In genomic region chr10:93566435-93567276, GRCh38 we compare ENCODE assay signal across 10 cellular contexts. TPM values are rescaled to one million over a fixed set of nuclear protein-coding genes. Genes with fewer than 3 reads are reported as not detected.
A peak's percentile ranks its signal among the peaks of the same experiment; 100 is the strongest.
DNase-seq lines count a peak whose midpoint lies in the region; ATAC-seq and TF ChIP-seq lines count a peak whose summit lies in the region.
"Had no signal": no experiment of that assay in that cellular context is flagged by ENCODE, and none has a peak within 500 bp of the region (broad histone marks: within the 10 kb centered on the region; RNA-seq: fewer than 3 reads in every experiment).

FFAR4 (plus strand) TSS chr10:93566665; CDS start chr10:93566721, 56 bp downstream.

- H3K4me3 Mint-ChIP-seq in GM23338 = peak within 1 kb of the TSS; percentile 81

- H3K79me2 ChIP-seq in GM23338 (replicated peaks; ENCODE audit: insufficient read depth) = no peaks in the 10 kb centered on the region

- peak within 1 kb of the TSS; percentile 95 for H2AFZ ChIP-seq in GM23338

- ATAC-seq in GM23338 = peak; percentile 72
- ATAC-seq in Panc1 = peak; percentile 76
- ATAC-seq in psoas muscle = peak in 2 of 4 donors; percentile 21 to 32
- no peak for ATAC-seq in GM21529 (IDR thresholded peaks at IDR 0.05; ENCODE audit: unreplicated experiment)
- ATAC-seq in HG03342 (IDR thresholded peaks at IDR 0.05; ENCODE audit: unreplicated experiment) = no peak
- ATAC-seq: K562 had no signal

- intact Hi-C loops in Panc1 (cut with micrococcal nuclease; ENCODE audit: unreplicated experiment) = no loop called here
- intact Hi-C loops in left ventricle myocardium inferior (cut with micrococcal nuclease) = no loop called here
- intact Hi-C loops in psoas muscle (cut with DNase I) = no loop called here

- peaks cover 14% of the 10 kb centered on the region for H3K4me1 Mint-ChIP-seq in GM23338

- no peaks in the 10 kb centered on the region; the same call in 1 of the 2 replicates for H4K20me1 ChIP-seq in GM23338 (replicated peaks; ENCODE audit: insufficient read depth)

- no peaks in the 10 kb centered on the region for H3K9me3 ChIP-seq in Panc1 (ENCODE audit: control insufficient read depth, insufficient read depth, low read depth, low read length)
- H3K9me3 ChIP-seq in left ventricle myocardium inferior (replicated peaks) = no peaks in the 10 kb centered on the region
- no peaks in the 10 kb centered on the region for H3K9me3 ChIP-seq in psoas muscle

- WGBS in psoas muscle, 3 donors = 1% methylated on average over 55 to 85 of the region's 85 CpGs

- TF ChIP-seq CTCF in GM23338 (conservative IDR thresholded peaks at IDR 0.05; ENCODE audit: low read depth in 2 of 2) (no peak), Panc1 (IDR thresholded peaks at IDR 0.05) (no peak), left ventricle myocardium inferior (IDR thresholded peaks at IDR 0.05; ENCODE audit: borderline replicate concordance) (no peak), psoas muscle (IDR thresholded peaks at IDR 0.05) (no peak)

- peak within 1 kb of the TSS; percentile 90 for H3K4me2 ChIP-seq in GM23338

- no peaks in the 10 kb centered on the region for H3K36me3 Mint-ChIP-seq in GM23338 (ENCODE audit: low read depth)

- in situ Hi-C loops in Panc1 (cut with HindIII; ENCODE audit: low pct_unique_long_range_greater_than_20kb, low sequenced_read_pairs) = no loop called here

- POLR2A ChIA-PET in Panc1 (lab: Charles Lee) = no interaction called here

- H3K27ac ChIP-seq in GM23338 (ENCODE audit: low read depth) (no peak within 1 kb of the TSS), Panc1 (ENCODE audit: low read length) (no peak within 1 kb of the TSS), left ventricle myocardium inferior (replicated peaks) (no peak within 1 kb of the TSS), psoas muscle (no peak within 1 kb of the TSS)

- DNase-seq in GM23338 (ENCODE audit: low spot score) (peak; percentile 70), Panc1 (ENCODE audit: low read depth, low spot score) (no peak), left ventricle myocardium inferior (peak; percentile 45), psoas muscle (peak; percentile 43 to 67), GM19238 (ENCODE audit: insufficient read length, low spot score) (no peak), NCI-H187 (lab: John Stamatoyannopoulos, UW) (no peak)

- no peaks in the 10 kb centered on the region for H3K36me3 ChIP-seq in GM23338 (ENCODE audit: insufficient read depth)
- no peaks in the 10 kb centered on the region for H3K36me3 ChIP-seq in Panc1 (ENCODE audit: control insufficient read depth, insufficient read depth, low read length)
- H3K36me3 ChIP-seq in left ventricle myocardium inferior = no peaks in the 10 kb centered on the region
- H3K36me3 ChIP-seq in psoas muscle (ENCODE audit: insufficient read depth in 1 of 2, low read depth in 1 of 2) = no peaks in the 10 kb centered on the region

- H3K27ac Mint-ChIP-seq in GM23338 = no peak within 1 kb of the TSS

- CTCF ChIA-PET in Panc1 (lab: Charles Lee) = no interaction called here

- no TSS peak for BruUV-seq in Panc1 (replicated peaks; lab: Mats Ljungman, UMichigan)

- no peaks in the 10 kb centered on the region for H3K9me3 Mint-ChIP-seq in GM23338

- peak within 1 kb of the TSS; percentile 66 for H3K4me3 ChIP-seq in GM23338
- H3K4me3 ChIP-seq in Panc1 (ENCODE audit: low read depth in 2 of 2, low read length in 2 of 2) = peak within 1 kb of the TSS; percentile 39 to 55
- peak within 1 kb of the TSS; percentile 51 for H3K4me3 ChIP-seq in left ventricle myocardium inferior
- peak within 1 kb of the TSS; percentile 56 for H3K4me3 ChIP-seq in psoas muscle
- H3K4me3 ChIP-seq: K562 had no signal

- H3K9me2 ChIP-seq in GM23338 (ENCODE audit: insufficient read depth) = no peaks in the 10 kb centered on the region

- H3K4me1 ChIP-seq in GM23338 (ENCODE audit: insufficient read depth) (peaks cover 6% of the 10 kb centered on the region), Panc1 (ENCODE audit: control insufficient read depth, insufficient read depth, low read length) (peaks cover 10% of the 10 kb centered on the region), left ventricle myocardium inferior (peaks cover 16% of the 10 kb centered on the region), psoas muscle (peaks cover 5% of the 10 kb centered on the region)

- H3K27me3 ChIP-seq in GM23338 (ENCODE audit: insufficient read depth) = peaks cover 84% of the 10 kb centered on the region
- H3K27me3 ChIP-seq in Panc1 (ENCODE audit: control insufficient read depth, insufficient read depth, low read length) = peaks cover 34% of the 10 kb centered on the region
- peaks cover 89% of the 10 kb centered on the region for H3K27me3 ChIP-seq in left ventricle myocardium inferior (ENCODE audit: low read depth)
- peaks cover 0 to 57% (median 13%) of the 10 kb centered on the region in 3 donors for H3K27me3 ChIP-seq in psoas muscle (ENCODE audit: insufficient read depth in 3 of 3, low read length in 2 of 3)

- H3K27me3 Mint-ChIP-seq in GM23338 (ENCODE audit: insufficient read depth, low read depth, poor library complexity) = peaks cover 57% of the 10 kb centered on the region

- H3F3A ChIP-seq in GM23338 (replicated peaks; ENCODE audit: low read depth) = peaks cover 7% of the 10 kb centered on the region; the same call in 1 of the 2 replicates

TF ChIP-seq in GM23338, 12 proteins besides CTCF, POLR2A, EP300 and RAD21 (continues in another document):
- no peak for TF ChIP-seq NANOG (IDR thresholded peaks at IDR 0.05; ENCODE audit: borderline replicate concordance)
- TF ChIP-seq EZH2 (IDR thresholded peaks at IDR 0.05; ENCODE audit: low read depth, unreplicated experiment) = peak; percentile 41
- peak; percentile 60 for TF ChIP-seq EZH2phosphoT487 (IDR thresholded peaks at IDR 0.05; ENCODE audit: unreplicated experiment)
- no peak for TF ChIP-seq ZNF331 (CRISPR knock-in tag; IDR thresholded peaks at IDR 0.05; ENCODE audit: low read depth)
- TF ChIP-seq ZNF462 (CRISPR knock-in tag; IDR thresholded peaks at IDR 0.05) = no peak

RNA-seq across cellular contexts. Expression of gene FFAR4, which starts in this region (rescaled TPM):
- not detected in 2 replicates for total RNA-seq in GM23338 (2014; rRNA removed; shearing (Covaris generic))
- polyA plus RNA-seq in GM23338 (2016; fragmentation: Nextera tagmentation; extraction: Ambion mirVana) (0.06 TPM in 1 of 2 replicates, not detected in the other), psoas muscle (under 1 TPM; 0.01 to 0.18 (median 0.08) TPM)
- total RNA-seq in Panc1 (2021; ENCODE audit: unreplicated experiment) (0.92 TPM), left ventricle myocardium inferior (0.08 TPM), psoas muscle (under 1 TPM in 1 of 4 donors, not detected in 3; 0.07 TPM)
- 8.2 TPM for polyA plus RNA-seq in Panc1 (2012; ENCODE audit: insufficient read length)
- total RNA-seq: K562 had no signal
- polyA plus RNA-seq: K562, keratinocyte had no signal

Comparison
In these comparisons a context has a peak if more than half of its experiments do, and no peak if none do; other contexts are left out.
1. Peak in DNase-seq, ATAC-seq, H3K4me3 ChIP-seq and H3K4me2 ChIP-seq in GM23338; RNA of the gene not detected or under 1 TPM.
2. Peak in DNase-seq and H3K4me3 ChIP-seq in left ventricle myocardium inferior; RNA of the gene not detected or under 1 TPM.
3. Peak in DNase-seq and H3K4me3 ChIP-seq in psoas muscle; RNA of the gene not detected or under 1 TPM.